2 cellular contexts compared by ENCODE assay signal in the genomic region with DNA sequence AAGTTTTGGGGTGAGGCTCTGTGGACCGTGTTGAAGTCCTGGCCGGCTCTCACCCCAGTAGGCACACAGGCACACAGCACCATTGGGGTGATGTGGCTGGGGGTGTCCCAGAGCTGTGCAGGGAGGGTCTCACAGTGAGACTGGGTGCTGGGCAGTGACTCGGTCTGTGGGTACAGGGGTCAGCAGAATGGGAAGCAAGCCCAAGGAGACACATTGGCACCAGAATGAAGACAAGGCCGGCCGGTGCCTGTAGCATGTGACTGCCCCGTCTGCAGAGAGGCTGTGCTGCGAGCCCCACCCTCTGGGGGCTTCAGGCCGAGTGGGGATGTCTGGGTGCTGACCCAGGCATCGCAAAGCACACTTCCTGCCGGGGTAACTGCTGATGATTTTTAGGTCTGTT.
TF ChIP-seq lines count a peak whose summit lies in the region.

No MANE protein-coding gene starts in this region.

TF ChIP-seq in GM23338, 12 proteins besides CTCF, POLR2A, EP300 and RAD21 (continues in another document):
- no peak for TF ChIP-seq STAT1 (IDR thresholded peaks at IDR 0.05; ENCODE audit: unreplicated experiment)
- TF ChIP-seq, protein P1, sequence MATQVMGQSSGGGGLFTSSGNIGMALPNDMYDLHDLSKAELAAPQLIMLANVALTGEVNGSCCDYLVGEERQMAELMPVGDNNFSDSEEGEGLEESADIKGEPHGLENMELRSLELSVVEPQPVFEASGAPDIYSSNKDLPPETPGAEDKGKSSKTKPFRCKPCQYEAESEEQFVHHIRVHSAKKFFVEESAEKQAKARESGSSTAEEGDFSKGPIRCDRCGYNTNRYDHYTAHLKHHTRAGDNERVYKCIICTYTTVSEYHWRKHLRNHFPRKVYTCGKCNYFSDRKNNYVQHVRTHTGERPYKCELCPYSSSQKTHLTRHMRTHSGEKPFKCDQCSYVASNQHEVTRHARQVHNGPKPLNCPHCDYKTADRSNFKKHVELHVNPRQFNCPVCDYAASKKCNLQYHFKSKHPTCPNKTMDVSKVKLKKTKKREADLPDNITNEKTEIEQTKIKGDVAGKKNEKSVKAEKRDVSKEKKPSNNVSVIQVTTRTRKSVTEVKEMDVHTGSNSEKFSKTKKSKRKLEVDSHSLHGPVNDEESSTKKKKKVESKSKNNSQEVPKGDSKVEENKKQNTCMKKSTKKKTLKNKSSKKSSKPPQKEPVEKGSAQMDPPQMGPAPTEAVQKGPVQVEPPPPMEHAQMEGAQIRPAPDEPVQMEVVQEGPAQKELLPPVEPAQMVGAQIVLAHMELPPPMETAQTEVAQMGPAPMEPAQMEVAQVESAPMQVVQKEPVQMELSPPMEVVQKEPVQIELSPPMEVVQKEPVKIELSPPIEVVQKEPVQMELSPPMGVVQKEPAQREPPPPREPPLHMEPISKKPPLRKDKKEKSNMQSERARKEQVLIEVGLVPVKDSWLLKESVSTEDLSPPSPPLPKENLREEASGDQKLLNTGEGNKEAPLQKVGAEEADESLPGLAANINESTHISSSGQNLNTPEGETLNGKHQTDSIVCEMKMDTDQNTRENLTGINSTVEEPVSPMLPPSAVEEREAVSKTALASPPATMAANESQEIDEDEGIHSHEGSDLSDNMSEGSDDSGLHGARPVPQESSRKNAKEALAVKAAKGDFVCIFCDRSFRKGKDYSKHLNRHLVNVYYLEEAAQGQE (IDR thresholded peaks at IDR 0.05; ENCODE audit: unreplicated experiment), result no peak
- no peak for TF ChIP-seq EZH2 (IDR thresholded peaks at IDR 0.05; ENCODE audit: low read depth, unreplicated experiment)
- no peak for TF ChIP-seq ZNF331 (CRISPR knock-in tag; IDR thresholded peaks at IDR 0.05; ENCODE audit: low read depth)
- TF ChIP-seq, protein P2, sequence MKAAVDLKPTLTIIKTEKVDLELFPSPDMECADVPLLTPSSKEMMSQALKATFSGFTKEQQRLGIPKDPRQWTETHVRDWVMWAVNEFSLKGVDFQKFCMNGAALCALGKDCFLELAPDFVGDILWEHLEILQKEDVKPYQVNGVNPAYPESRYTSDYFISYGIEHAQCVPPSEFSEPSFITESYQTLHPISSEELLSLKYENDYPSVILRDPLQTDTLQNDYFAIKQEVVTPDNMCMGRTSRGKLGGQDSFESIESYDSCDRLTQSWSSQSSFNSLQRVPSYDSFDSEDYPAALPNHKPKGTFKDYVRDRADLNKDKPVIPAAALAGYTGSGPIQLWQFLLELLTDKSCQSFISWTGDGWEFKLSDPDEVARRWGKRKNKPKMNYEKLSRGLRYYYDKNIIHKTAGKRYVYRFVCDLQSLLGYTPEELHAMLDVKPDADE (IDR thresholded peaks at IDR 0.05), result no peak
- no peak for TF ChIP-seq POLR2AphosphoS5 (IDR thresholded peaks at IDR 0.05; ENCODE audit: low read depth)
- TF ChIP-seq NANOG (IDR thresholded peaks at IDR 0.05; ENCODE audit: borderline replicate concordance), result no peak
- TF ChIP-seq JUNB (IDR thresholded peaks at IDR 0.05; ENCODE audit: unreplicated experiment), result no peak
- TF ChIP-seq ZNF114 (CRISPR knock-in tag; IDR thresholded peaks at IDR 0.05), result no peak
- TF ChIP-seq, protein P3, sequence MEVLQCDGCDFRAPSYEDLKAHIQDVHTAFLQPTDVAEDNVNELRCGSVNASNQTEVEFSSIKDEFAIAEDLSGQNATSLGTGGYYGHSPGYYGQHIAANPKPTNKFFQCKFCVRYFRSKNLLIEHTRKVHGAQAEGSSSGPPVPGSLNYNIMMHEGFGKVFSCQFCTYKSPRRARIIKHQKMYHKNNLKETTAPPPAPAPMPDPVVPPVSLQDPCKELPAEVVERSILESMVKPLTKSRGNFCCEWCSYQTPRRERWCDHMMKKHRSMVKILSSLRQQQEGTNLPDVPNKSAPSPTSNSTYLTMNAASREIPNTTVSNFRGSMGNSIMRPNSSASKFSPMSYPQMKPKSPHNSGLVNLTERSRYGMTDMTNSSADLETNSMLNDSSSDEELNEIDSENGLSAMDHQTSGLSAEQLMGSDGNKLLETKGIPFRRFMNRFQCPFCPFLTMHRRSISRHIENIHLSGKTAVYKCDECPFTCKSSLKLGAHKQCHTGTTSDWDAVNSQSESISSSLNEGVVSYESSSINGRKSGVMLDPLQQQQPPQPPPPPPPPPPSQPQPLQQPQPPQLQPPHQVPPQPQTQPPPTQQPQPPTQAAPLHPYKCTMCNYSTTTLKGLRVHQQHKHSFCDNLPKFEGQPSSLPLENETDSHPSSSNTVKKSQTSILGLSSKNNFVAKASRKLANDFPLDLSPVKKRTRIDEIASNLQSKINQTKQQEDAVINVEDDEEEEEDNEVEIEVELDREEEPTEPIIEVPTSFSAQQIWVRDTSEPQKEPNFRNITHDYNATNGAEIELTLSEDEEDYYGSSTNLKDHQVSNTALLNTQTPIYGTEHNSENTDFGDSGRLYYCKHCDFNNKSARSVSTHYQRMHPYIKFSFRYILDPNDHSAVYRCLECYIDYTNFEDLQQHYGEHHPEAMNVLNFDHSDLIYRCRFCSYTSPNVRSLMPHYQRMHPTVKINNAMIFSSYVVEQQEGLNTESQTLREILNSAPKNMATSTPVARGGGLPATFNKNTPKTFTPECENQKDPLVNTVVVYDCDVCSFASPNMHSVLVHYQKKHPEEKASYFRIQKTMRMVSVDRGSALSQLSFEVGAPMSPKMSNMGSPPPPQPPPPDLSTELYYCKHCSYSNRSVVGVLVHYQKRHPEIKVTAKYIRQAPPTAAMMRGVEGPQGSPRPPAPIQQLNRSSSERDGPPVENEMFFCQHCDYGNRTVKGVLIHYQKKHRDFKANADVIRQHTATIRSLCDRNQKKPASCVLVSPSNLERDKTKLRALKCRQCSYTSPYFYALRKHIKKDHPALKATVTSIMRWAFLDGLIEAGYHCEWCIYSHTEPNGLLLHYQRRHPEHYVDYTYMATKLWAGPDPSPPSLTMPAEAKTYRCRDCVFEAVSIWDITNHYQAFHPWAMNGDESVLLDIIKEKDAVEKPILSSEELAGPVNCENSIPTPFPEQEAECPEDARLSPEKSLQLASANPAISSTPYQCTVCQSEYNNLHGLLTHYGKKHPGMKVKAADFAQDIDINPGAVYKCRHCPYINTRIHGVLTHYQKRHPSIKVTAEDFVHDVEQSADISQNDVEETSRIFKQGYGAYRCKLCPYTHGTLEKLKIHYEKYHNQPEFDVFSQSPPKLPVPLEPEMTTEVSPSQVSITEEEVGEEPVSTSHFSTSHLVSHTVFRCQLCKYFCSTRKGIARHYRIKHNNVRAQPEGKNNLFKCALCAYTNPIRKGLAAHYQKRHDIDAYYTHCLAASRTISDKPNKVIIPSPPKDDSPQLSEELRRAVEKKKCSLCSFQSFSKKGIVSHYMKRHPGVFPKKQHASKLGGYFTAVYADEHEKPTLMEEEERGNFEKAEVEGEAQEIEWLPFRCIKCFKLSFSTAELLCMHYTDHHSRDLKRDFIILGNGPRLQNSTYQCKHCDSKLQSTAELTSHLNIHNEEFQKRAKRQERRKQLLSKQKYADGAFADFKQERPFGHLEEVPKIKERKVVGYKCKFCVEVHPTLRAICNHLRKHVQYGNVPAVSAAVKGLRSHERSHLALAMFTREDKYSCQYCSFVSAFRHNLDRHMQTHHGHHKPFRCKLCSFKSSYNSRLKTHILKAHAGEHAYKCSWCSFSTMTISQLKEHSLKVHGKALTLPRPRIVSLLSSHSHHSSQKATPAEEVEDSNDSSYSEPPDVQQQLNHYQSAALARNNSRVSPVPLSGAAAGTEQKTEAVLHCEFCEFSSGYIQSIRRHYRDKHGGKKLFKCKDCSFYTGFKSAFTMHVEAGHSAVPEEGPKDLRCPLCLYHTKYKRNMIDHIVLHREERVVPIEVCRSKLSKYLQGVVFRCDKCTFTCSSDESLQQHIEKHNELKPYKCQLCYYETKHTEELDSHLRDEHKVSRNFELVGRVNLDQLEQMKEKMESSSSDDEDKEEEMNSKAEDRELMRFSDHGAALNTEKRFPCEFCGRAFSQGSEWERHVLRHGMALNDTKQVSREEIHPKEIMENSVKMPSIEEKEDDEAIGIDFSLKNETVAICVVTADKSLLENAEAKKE (CRISPR knock-in tag; IDR thresholded peaks at IDR 0.05), result no peak

TF ChIP-seq in K562, 482 proteins besides CTCF, POLR2A, EP300 and RAD21:
- TF ChIP-seq POLR2G (IDR thresholded peaks at IDR 0.05; ENCODE audit: low read depth, low read length) (peak; percentile 42; the same call in 1 of the 2 replicates), FOXJ2 (tag; IDR thresholded peaks at IDR 0.05) (no peak)
TF ChIP-seq in K562: peak in this region for 1.
